8 cellular contexts compared by ENCODE assay signal in the genomic region with DNA sequence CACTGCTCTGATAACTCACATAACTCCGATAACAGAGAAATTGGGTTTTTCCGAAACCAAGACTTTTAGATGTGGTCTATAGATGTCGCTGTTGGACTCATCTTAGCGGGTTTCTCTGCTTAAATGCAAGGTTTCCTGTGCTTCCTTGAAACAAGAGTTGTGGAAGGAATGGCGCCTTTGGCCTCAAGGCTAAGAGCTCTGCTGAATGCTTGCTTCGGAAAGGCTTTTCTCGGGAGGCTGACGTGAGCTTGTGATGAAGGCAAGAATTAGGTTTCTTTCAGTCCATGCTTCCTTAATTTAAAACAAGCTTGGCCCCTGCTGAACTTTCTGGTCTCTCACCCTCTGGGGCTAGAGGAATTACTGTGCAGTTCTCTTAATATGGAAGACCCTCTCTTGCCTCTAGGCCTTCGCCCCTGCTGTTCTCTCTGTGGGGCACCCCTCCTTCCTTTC.
DNase-seq lines count a peak whose midpoint lies in the region; ATAC-seq and TF ChIP-seq lines count a peak whose summit lies in the region.

No MANE protein-coding gene starts in this region.

- peaks cover 7% of the 10 kb centered on the region; the same call in 1 of the 2 replicates for H3K4me1 ChIP-seq in HUES6 (ENCODE audit: control insufficient read depth, insufficient read depth, low read length)
- H3K4me1 ChIP-seq in right lobe of liver: peaks cover 0 to 6% (median 0%) of the 10 kb centered on the region in 4 donors

- WGBS in right lobe of liver (ENCODE audit: insufficient coverage, low coverage, low lambda C conversion rate, missing lambda C conversion rate): 6% methylated on average over 9 of the region's 9 CpGs

- TF ChIP-seq POLR2A in right lobe of liver (IDR thresholded peaks at IDR 0.05): no peak

- no peaks in the 10 kb centered on the region for H3K36me3 ChIP-seq in HUES6 (ENCODE audit: control insufficient read depth, insufficient read depth, low read length)
- H3K36me3 ChIP-seq in right lobe of liver: no peaks in the 10 kb centered on the region

- TF ChIP-seq CTCF in coronary artery (IDR thresholded peaks at IDR 0.05) (peak; percentile 18), right lobe of liver (IDR thresholded peaks at IDR 0.05) (peak; percentile 60 to 70 (median 67))

- ATAC-seq in Right ventricle myocardium superior (ENCODE audit: poor library complexity) (peak; percentile 66), Right ventricle myocardium inferior (no peak), right lobe of liver (peak; percentile 83 to 96 (median 91)), GM21381 (IDR thresholded peaks at IDR 0.05; ENCODE audit: unreplicated experiment) (no peak)

- H3K9me3 ChIP-seq in HUES6 (ENCODE audit: control insufficient read depth, insufficient read depth, low read depth, low read length): peaks cover 18% of the 10 kb centered on the region
- no peaks in the 10 kb centered on the region for H3K9me3 ChIP-seq in right lobe of liver

- H3K27me3 ChIP-seq in HUES6 (ENCODE audit: control insufficient read depth, insufficient read depth, low read length): no peaks in the 10 kb centered on the region
- no peaks in the 10 kb centered on the region for H3K27me3 ChIP-seq in right lobe of liver

- H3K9ac ChIP-seq in HUES6 (ENCODE audit: low read length): peak overlapping the region; percentile 33

- H3K27ac ChIP-seq in HUES6 (ENCODE audit: low read depth, low read length) (peak overlapping the region; percentile 8; the same call in 1 of the 2 replicates), coronary artery (no peak overlapping the region), right lobe of liver (no peak overlapping the region)

- intact Hi-C loops in Right ventricle myocardium superior (cut with DNase I) (loop anchor here (5.0 to 10.0 kb wide), 2 partner anchors 354 to 621 kb away; no protein-coding TSS in a partner anchor), Right ventricle myocardium inferior (cut with DNase I) (loop anchor here (1.0 to 5.0 kb wide), 3 partner anchors 350 to 624 kb away; partner anchors contain the start of gene SLC35F3), right lobe of liver (cut with DNase I) (loop anchor here in 1 of 2 donors (5.0 kb wide), 1 partner anchor 351 kb away; no protein-coding TSS in a partner anchor)

- H3K4me3 ChIP-seq in HUES6 (ENCODE audit: low read depth, low read length) (no peak overlapping the region), coronary artery (no peak overlapping the region), right lobe of liver (no peak overlapping the region)

- DNase-seq in Right ventricle myocardium superior: no peak
- no peak for DNase-seq in Right ventricle myocardium inferior (ENCODE audit: missing footprints)
- peak; percentile 2 for DNase-seq in NOMO-1 treated with dmso at 0.1 percent for 144 hours (lab: John Stamatoyannopoulos, UW; ENCODE audit: unreplicated experiment)
- DNase-seq in coronary artery (ENCODE audit: low spot score): no peak
- DNase-seq in right lobe of liver: no peak
- no peak for DNase-seq in GOT3 (lab: John Stamatoyannopoulos, UW)

Comparison
In these comparisons a context has a peak if more than half of its experiments do, and no peak if none do; other contexts are left out.
1. ATAC-seq: peak in Right ventricle myocardium superior (single experiment) and right lobe of liver (4 of 4); none in Right ventricle myocardium inferior (single experiment) and GM21381 (single experiment).